ENCODE assay signal across 12 cellular contexts in the genomic region with DNA sequence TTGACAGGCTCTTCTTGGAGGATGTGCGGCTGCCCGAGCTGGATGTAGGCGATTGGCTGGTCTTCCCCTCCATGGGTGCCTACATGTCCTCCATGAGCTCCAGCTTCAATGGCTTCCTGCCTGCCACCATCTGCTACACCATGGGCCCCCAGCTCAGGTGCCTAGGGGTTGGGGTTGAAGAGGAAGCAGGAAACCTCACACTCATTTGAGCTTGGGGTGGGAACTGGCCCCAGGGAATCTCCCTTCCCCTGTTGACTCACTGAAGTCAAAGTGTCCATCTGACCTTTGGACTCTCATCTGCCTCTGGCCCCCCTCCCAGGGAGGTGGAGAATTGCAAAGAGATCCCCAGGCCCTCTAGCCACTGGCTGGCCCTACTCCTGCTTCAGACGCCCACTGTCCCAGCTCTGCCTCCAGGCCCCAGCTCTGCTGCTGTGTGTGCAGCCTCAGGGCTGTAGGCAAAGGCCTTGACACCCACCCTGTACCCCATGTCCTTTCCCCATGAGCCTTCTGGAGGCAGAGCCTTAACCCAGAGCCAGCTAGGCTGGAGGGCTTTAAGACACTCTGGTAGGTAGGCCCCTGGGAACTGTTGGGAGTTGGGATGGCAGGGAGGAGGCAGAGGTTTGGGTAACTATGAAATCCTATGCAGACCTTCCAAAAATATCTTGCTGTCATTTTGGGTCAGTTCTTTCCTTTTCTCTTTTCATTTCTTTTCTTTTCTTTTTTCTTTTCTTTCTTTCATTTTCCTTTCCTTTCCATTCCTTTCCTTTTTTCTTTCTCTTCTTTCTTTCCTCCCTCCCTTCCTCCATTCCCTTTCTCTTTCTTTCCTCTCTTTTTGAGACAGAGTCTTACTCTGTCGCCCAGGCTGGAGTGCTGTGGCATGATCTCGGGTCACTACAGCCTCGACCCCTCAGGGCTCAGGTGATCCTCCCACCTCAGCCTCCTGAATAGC.
DNase-seq lines count a peak whose midpoint lies in the region; ATAC-seq and TF ChIP-seq lines count a peak whose summit lies in the region.
"Had no signal": no experiment of that assay in that cellular context is flagged by ENCODE, and none has a peak within 500 bp of the region (broad histone marks: within the 10 kb centered on the region; RNA-seq: fewer than 3 reads in every experiment).

No MANE protein-coding gene starts in this region.

- no peak overlapping the region for H3K27ac Mint-ChIP-seq in memory B cell

- TF ChIP-seq CTCF in GM06990 (IDR thresholded peaks at IDR 0.05; ENCODE audit: insufficient read depth, low read length, poor library complexity, severe bottlenecking) (no peak), left ventricle myocardium inferior (IDR thresholded peaks at IDR 0.05; ENCODE audit: borderline replicate concordance) (no peak)

- DNase-seq in GM06990 (ENCODE audit: extremely low read depth, insufficient read length) (peak; percentile 34), KBM-7 (peak; percentile 29), memory B cell (ENCODE audit: low spot score in 2 of 2) (no peak), left ventricle myocardium inferior (no peak), sciatic nerve (ENCODE audit: low spot score) (no peak), kidney glomerular epithelial cell (lab: John Stamatoyannopoulos, UW) (no peak)
- DNase-seq: brain microvascular endothelial cell; H7; stimulated activated CD4-positive, alpha-beta T cell treated with anti-CD3 and anti-CD28 coated beads, Interleukin-15, amount 100 ng/mL, for 24 hours had no signal

- H3K4me3 ChIP-seq in GM06990 (replicated peaks; ENCODE audit: low read depth, low read length) (no peak overlapping the region), left ventricle myocardium inferior (no peak overlapping the region)
- H3K4me3 ChIP-seq: tibial nerve had no signal

- ATAC-seq in GM19467 (IDR thresholded peaks at IDR 0.05; ENCODE audit: unreplicated experiment): peak; percentile 40
- ATAC-seq in memory B cell (ENCODE audit: low read depth): peak; percentile 31
- ATAC-seq in sciatic nerve: no peak
- no peak for ATAC-seq in HG02884 (IDR thresholded peaks at IDR 0.05; ENCODE audit: unreplicated experiment)

- H3K36me3 Mint-ChIP-seq in memory B cell: peaks cover 3% of the 10 kb centered on the region

- no peak overlapping the region for H3K4me3 Mint-ChIP-seq in memory B cell

- peaks cover 6% of the 10 kb centered on the region for H3K4me1 Mint-ChIP-seq in memory B cell

- H3K4me1 ChIP-seq in left ventricle myocardium inferior: no peaks in the 10 kb centered on the region
- H3K4me1 ChIP-seq: tibial nerve had no signal

- H3K27me3 ChIP-seq in GM06990 (replicated peaks; ENCODE audit: control insufficient read depth, insufficient read depth, low read length) (no peaks in the 10 kb centered on the region), left ventricle myocardium inferior (ENCODE audit: low read depth) (peaks cover 54% of the 10 kb centered on the region)
- H3K27me3 ChIP-seq: tibial nerve had no signal

- no peak overlapping the region for H3K27ac ChIP-seq in left ventricle myocardium inferior (replicated peaks)
- H3K27ac ChIP-seq: brain microvascular endothelial cell, tibial nerve had no signal

- peaks cover 26% of the 10 kb centered on the region for H3K27me3 Mint-ChIP-seq in memory B cell

- intact Hi-C loops in left ventricle myocardium inferior (cut with micrococcal nuclease): no loop called here
- intact Hi-C loops in sciatic nerve (cut with DNase I): no loop called here

- H3K9me3 ChIP-seq in left ventricle myocardium inferior (replicated peaks): no peaks in the 10 kb centered on the region

- in situ Hi-C loops in KBM-7 (cut with MboI; ENCODE audit: low pct_unique_long_range_greater_than_20kb, low sequenced_read_pairs): no loop called here

- H3K9me3 Mint-ChIP-seq in memory B cell: no peaks in the 10 kb centered on the region

- H3K36me3 ChIP-seq in GM06990 (ENCODE audit: control insufficient read depth, insufficient read depth, low read length) (no peaks in the 10 kb centered on the region), left ventricle myocardium inferior (no peaks in the 10 kb centered on the region)
- H3K36me3 ChIP-seq: brain microvascular endothelial cell, tibial nerve had no signal

Comparison
In these comparisons a context has a peak if more than half of its experiments do, and no peak if none do; other contexts are left out.
1. DNase-seq: peak in GM06990 (single experiment) and KBM-7 (single experiment); none in memory B cell (0 of 2), left ventricle myocardium inferior (single experiment), sciatic nerve (single experiment) and kidney glomerular epithelial cell (single experiment).
2. ATAC-seq: peak in GM19467 (single experiment) and memory B cell (single experiment); none in sciatic nerve (single experiment) and HG02884 (single experiment).